ENCODE assay signal across 12 cellular contexts in the genomic region with DNA sequence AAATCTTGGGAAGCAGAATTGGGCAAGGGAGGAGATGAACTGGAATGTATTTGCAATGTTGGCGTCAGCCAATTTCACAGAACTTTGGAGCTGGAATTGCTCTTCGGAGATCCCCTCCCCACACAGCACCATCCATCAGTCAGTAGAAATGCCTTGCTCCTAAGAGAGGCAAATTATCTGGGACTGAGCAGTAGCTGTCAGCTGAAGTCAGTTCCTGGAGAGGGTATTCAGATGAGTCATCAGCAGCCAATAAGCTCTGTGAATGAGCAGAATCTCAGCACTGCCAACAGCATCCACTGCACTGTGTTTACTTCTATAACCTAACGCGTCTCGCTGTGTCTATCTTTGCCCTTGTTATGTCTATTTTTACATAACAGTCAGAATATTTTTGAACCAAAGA.
DNase-seq lines count a peak whose midpoint lies in the region; ATAC-seq and TF ChIP-seq lines count a peak whose summit lies in the region.
"Had no signal": no experiment of that assay in that cellular context is flagged by ENCODE, and none has a peak within 500 bp of the region (broad histone marks: within the 10 kb centered on the region; RNA-seq: fewer than 3 reads in every experiment).

No MANE protein-coding gene starts in this region.

- no peak for TF ChIP-seq CTCF in fibroblast of mammary gland (conservative IDR thresholded peaks at IDR 0.05; ENCODE audit: control insufficient read depth, insufficient read depth, low read depth, low read length)
- no peak for TF ChIP-seq CTCF in omental fat pad (IDR thresholded peaks at IDR 0.05)
- TF ChIP-seq CTCF in MM.1S (IDR thresholded peaks at IDR 0.05; ENCODE audit: low read length) = no peak
- TF ChIP-seq CTCF in ovary (IDR thresholded peaks at IDR 0.05) = no peak
- TF ChIP-seq CTCF in adrenal gland (IDR thresholded peaks at IDR 0.05) = no peak

- no peak overlapping the region for H2AFZ ChIP-seq in MM.1S (ENCODE audit: low read length)

- ATAC-seq in omental fat pad (ENCODE audit: low FRiP score) (peak; percentile 92), HG03439 (IDR thresholded peaks at IDR 0.05; ENCODE audit: unreplicated experiment) (no peak)
- ATAC-seq: activated naive CD4-positive, alpha-beta T cell treated with anti-CD3 and anti-CD28 coated beads, Interleukin-2, amount 50 U/mL, for 72 hours had no signal

- H3K9me3 ChIP-seq in MM.1S (replicated peaks; ENCODE audit: insufficient read depth, low read length) = no peaks in the 10 kb centered on the region
- H3K9me3 ChIP-seq in ovary = no peaks in the 10 kb centered on the region
- no peaks in the 10 kb centered on the region for H3K9me3 ChIP-seq in adrenal gland (replicated peaks in 1 of 3)

- no peaks in the 10 kb centered on the region for H3K27me3 ChIP-seq in MM.1S (replicated peaks; ENCODE audit: insufficient read depth, low read length)
- peaks cover 3% of the 10 kb centered on the region for H3K27me3 ChIP-seq in ovary
- no peaks in the 10 kb centered on the region for H3K27me3 ChIP-seq in adrenal gland

- intact Hi-C loops in ovary (cut with DNase I) (no loop called here), adrenal gland (cut with DNase I) (no loop called here)

- no peaks in the 10 kb centered on the region for H3K79me2 ChIP-seq in MM.1S (ENCODE audit: low read length)

- H3K4me3 ChIP-seq in fibroblast of mammary gland (ENCODE audit: control insufficient read depth, low read depth, low read length) (no peak overlapping the region), MM.1S (ENCODE audit: low read length) (no peak overlapping the region), ovary (no peak overlapping the region), adrenal gland (no peak overlapping the region)

- no peak for TF ChIP-seq EP300 in ovary (IDR thresholded peaks at IDR 0.05)

- H3K36me3 ChIP-seq in MM.1S (replicated peaks; ENCODE audit: insufficient read depth, low read length) = no peaks in the 10 kb centered on the region
- H3K36me3 ChIP-seq in ovary = no peaks in the 10 kb centered on the region
- no peaks in the 10 kb centered on the region for H3K36me3 ChIP-seq in adrenal gland (replicated peaks in 1 of 2)

- H3K9ac ChIP-seq in MM.1S (ENCODE audit: low read length) = no peak overlapping the region

- no peaks in the 10 kb centered on the region for H3K4me1 ChIP-seq in MM.1S (ENCODE audit: low read length)
- no peaks in the 10 kb centered on the region for H3K4me1 ChIP-seq in ovary (ENCODE audit: insufficient read depth)
- no peaks in the 10 kb centered on the region for H3K4me1 ChIP-seq in adrenal gland (replicated peaks in 1 of 2)

- H3K27ac ChIP-seq in MM.1S (ENCODE audit: low read length) (no peak overlapping the region), ovary (no peak overlapping the region), adrenal gland (no peak overlapping the region)

- 34 to 46% (median 40%) methylated on average over 5 of the region's 5 CpGs for WGBS in ovary, 3 donors
- 66 to 77% (median 73%) methylated on average over 5 of the region's 5 CpGs for WGBS in adrenal gland, 4 donors

- H3K9me2 ChIP-seq in MM.1S (replicated peaks; ENCODE audit: insufficient read depth, low read length) = no peaks in the 10 kb centered on the region

- no peaks in the 10 kb centered on the region for H3F3A ChIP-seq in MM.1S (ENCODE audit: insufficient read depth, low read length)

- TF ChIP-seq POLR2A in ovary (IDR thresholded peaks at IDR 0.05) = no peak
- no peak for TF ChIP-seq POLR2A in adrenal gland (IDR thresholded peaks at IDR 0.05)

- DNase-seq in HCEC 1CT (peak; percentile 56), NCI-H69 (lab: John Stamatoyannopoulos, UW) (peak; percentile 92), fibroblast of mammary gland (ENCODE audit: low read depth) (peak; percentile 20), omental fat pad (ENCODE audit: low spot score) (no peak), MM.1S (no peak), ovary (no peak), adrenal gland (no peak)
- DNase-seq: activated CD4-positive, alpha-beta T cell treated with anti-CD3 and anti-CD28 coated beads, Interleukin-2, amount 50 U/mL, for 1 hour; MV-4-11; stimulated activated naive CD4-positive, alpha-beta T cell treated with Interleukin-2 at 50 U/mL for 16 hours had no signal

- H4K20me1 ChIP-seq in MM.1S (ENCODE audit: insufficient read depth, low read length) = no peaks in the 10 kb centered on the region

- no peak overlapping the region for H3K4me2 ChIP-seq in MM.1S (ENCODE audit: low read depth, low read length)

Comparison
In these comparisons a context has a peak if more than half of its experiments do, and no peak if none do; other contexts are left out.
1. DNase-seq: peak in HCEC 1CT (single experiment), NCI-H69 (single experiment) and fibroblast of mammary gland (single experiment); none in omental fat pad (single experiment), MM.1S (single experiment), ovary (0 of 5) and adrenal gland (0 of 7).